1 cellular context compared by ENCODE assay signal in the genomic region with DNA sequence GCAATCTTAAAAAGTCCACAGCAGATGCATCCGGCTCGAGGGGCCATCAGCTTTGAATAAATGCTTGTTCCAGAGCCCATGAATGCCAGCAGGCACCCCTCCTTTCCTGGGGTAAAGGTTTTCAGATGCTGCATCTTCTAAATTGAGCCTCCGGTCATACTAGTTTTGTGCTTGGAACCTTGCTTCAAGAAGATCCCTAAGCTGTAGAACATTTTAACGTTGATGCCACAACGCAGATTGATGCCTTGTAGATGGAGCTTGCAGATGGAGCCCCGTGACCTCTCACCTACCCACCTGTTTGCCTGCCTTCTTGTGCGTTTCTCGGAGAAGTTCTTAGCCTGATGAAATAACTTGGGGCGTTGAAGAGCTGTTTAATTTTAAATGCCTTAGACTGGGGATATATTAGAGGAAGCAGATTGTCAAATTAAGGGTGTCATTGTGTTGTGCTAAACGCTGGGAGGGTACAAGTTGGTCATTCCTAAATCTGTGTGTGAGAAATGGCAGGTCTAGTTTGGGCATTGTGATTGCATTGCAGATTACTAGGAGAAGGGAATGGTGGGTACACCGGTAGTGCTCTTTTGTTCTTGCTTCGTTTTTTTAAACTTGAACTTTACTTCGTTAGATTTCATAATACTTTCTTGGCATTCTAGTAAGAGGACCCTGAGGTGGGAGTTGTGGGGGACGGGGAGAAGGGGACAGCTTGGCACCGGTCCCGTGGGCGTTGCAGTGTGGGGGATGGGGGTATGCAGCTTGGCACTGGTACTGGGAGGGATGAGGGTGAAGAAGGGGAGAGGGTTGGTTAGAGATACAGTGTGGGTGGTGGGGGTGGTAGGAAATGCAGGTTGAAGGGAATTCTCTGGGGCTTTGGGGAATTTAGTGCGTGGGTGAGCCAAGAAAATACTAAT.
A peak's percentile ranks its signal among the peaks of the same experiment; 100 is the strongest.
TF ChIP-seq lines count a peak whose summit lies in the region.

No MANE protein-coding gene starts in this region.

TF ChIP-seq in A549, 52 proteins besides CTCF, POLR2A, EP300 and RAD21 (continued from another document):
- TF ChIP-seq HOXB13 (CRISPR knock-in tag; IDR thresholded peaks at IDR 0.05; ENCODE audit: low read depth) = no peak
- TF ChIP-seq, protein P1, sequence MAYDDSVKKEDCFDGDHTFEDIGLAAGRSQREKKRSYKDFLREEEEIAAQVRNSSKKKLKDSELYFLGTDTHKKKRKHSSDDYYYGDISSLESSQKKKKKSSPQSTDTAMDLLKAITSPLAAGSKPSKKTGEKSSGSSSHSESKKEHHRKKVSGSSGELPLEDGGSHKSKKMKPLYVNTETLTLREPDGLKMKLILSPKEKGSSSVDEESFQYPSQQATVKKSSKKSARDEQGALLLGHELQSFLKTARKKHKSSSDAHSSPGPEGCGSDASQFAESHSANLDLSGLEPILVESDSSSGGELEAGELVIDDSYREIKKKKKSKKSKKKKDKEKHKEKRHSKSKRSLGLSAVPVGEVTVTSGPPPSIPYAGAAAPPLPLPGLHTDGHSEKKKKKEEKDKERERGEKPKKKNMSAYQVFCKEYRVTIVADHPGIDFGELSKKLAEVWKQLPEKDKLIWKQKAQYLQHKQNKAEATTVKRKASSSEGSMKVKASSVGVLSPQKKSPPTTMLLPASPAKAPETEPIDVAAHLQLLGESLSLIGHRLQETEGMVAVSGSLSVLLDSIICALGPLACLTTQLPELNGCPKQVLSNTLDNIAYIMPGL (CRISPR knock-in tag; IDR thresholded peaks at IDR 0.05; ENCODE audit: borderline replicate concordance) = peak; percentile 51
- TF ChIP-seq, protein P2, sequence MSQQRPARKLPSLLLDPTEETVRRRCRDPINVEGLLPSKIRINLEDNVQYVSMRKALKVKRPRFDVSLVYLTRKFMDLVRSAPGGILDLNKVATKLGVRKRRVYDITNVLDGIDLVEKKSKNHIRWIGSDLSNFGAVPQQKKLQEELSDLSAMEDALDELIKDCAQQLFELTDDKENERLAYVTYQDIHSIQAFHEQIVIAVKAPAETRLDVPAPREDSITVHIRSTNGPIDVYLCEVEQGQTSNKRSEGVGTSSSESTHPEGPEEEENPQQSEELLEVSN (IDR thresholded peaks at IDR 0.05; ENCODE audit: borderline replicate concordance, low read depth) = no peak
- TF ChIP-seq ZNF302 (CRISPR knock-in tag; IDR thresholded peaks at IDR 0.05) = no peak
- TF ChIP-seq POLR2AphosphoS2 (conservative IDR thresholded peaks at IDR 0.05; ENCODE audit: low read length) = peak; percentile 94
- peak; percentile 27 for TF ChIP-seq TFCP2L1 (CRISPR knock-in tag; IDR thresholded peaks at IDR 0.05)
- no peak for TF ChIP-seq CHD4 (IDR thresholded peaks at IDR 0.05; ENCODE audit: borderline replicate concordance)
- TF ChIP-seq GATA3 (IDR thresholded peaks at IDR 0.05; ENCODE audit: borderline replicate concordance) = peak; percentile 27
- TF ChIP-seq HOXB5 (CRISPR knock-in tag; IDR thresholded peaks at IDR 0.05) = peak; percentile 74
- peak; percentile 80 for TF ChIP-seq TP53 (CRISPR knock-in tag; IDR thresholded peaks at IDR 0.05)
- TF ChIP-seq, protein P3, sequence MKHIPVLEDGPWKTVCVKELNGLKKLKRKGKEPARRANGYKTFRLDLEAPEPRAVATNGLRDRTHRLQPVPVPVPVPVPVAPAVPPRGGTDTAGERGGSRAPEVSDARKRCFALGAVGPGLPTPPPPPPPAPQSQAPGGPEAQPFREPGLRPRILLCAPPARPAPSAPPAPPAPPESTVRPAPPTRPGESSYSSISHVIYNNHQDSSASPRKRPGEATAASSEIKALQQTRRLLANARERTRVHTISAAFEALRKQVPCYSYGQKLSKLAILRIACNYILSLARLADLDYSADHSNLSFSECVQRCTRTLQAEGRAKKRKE (CRISPR knock-in tag; IDR thresholded peaks at IDR 0.05; ENCODE audit: low read depth) = peak; percentile 24; the same call in 1 of the 2 replicates
- TF ChIP-seq ZSCAN20 (CRISPR knock-in tag; IDR thresholded peaks at IDR 0.05) = peak; percentile 10; the same call in 1 of the 2 replicates
